Comparison of ENCODE assay signal across 9 cellular contexts in genomic region chr17:57941384-57942370, GRCh38. TPM values are rescaled to one million over a fixed set of nuclear protein-coding genes. Genes with fewer than 3 reads are reported as not detected.
DNase-seq lines count a peak whose midpoint lies in the region; ATAC-seq, FAIRE-seq and TF ChIP-seq lines count a peak whose summit lies in the region.
"Had no signal": no experiment of that assay in that cellular context is flagged by ENCODE, and none has a peak within 500 bp of the region (broad histone marks: within the 10 kb centered on the region; RNA-seq: fewer than 3 reads in every experiment).

No MANE protein-coding gene starts in this region.

- H3K36me3 ChIP-seq in adrenal gland (replicated peaks in 1 of 2) (no peaks in the 10 kb centered on the region), subcutaneous abdominal adipose tissue (ENCODE audit: control insufficient read depth in 5 of 5, insufficient read depth in 5 of 5, low read length in 5 of 5) (no peaks in the 10 kb centered on the region)

- H3K27me3 ChIP-seq in adrenal gland, result no peaks in the 10 kb centered on the region
- H3K27me3 ChIP-seq in subcutaneous abdominal adipose tissue (ENCODE audit: control insufficient read depth in 5 of 5, insufficient read depth in 4 of 5, low read length in 5 of 5), result no peaks in the 10 kb centered on the region

- peaks cover 40 to 82% of the 10 kb centered on the region in 2 donors for H3K4me1 ChIP-seq in adrenal gland (replicated peaks in 1 of 2)
- H3K4me1 ChIP-seq in subcutaneous abdominal adipose tissue (ENCODE audit: control insufficient read depth in 5 of 5, insufficient read depth in 5 of 5, low read length in 5 of 5), result peaks cover 16 to 61% (median 60%) of the 10 kb centered on the region in 5 donors

- intact Hi-C loops in adrenal gland (cut with DNase I), result no loop called here
- intact Hi-C loops in left colon (cut with DNase I, micrococcal nuclease), result no loop called here

- H3K36me3 Mint-ChIP-seq in mesothelial cell of epicardium, result no peaks in the 10 kb centered on the region

- no peak for ATAC-seq in left colon

- no peak overlapping the region for H3K9ac ChIP-seq in subcutaneous abdominal adipose tissue (ENCODE audit: low read length in 5 of 5)

- 70 to 87% (median 77%) methylated on average over 10 of the region's 10 CpGs for WGBS in adrenal gland, 4 donors

- no peak overlapping the region for H3K4me3 Mint-ChIP-seq in mesothelial cell of epicardium

- H3K4me3 ChIP-seq in adrenal gland (no peak overlapping the region), subcutaneous abdominal adipose tissue (ENCODE audit: low read depth in 1 of 5, low read length in 5 of 5) (no peak overlapping the region)

- H3K9me3 Mint-ChIP-seq in mesothelial cell of epicardium, result no peaks in the 10 kb centered on the region

- TF ChIP-seq CTCF in adrenal gland (IDR thresholded peaks at IDR 0.05) (no peak), mesothelial cell of epicardium (IDR thresholded peaks at IDR 0.05; ENCODE audit: unreplicated experiment) (no peak)

- H3K27me3 Mint-ChIP-seq in mesothelial cell of epicardium (ENCODE audit: low read depth), result no peaks in the 10 kb centered on the region

- FAIRE-seq in HTR-8/SVneo (lab: Jason Lieb, UNC), result peak; percentile 46

- DNase-seq in HTR-8/SVneo (ENCODE audit: insufficient read length, low spot score) (no peak), adrenal gland (no peak), mesothelial cell of epicardium (ENCODE audit: low spot score in 2 of 2, unreplicated experiment in 2 of 2) (no peak), COLO668 (lab: John Stamatoyannopoulos, UW; ENCODE audit: unreplicated experiment) (no peak), left colon (no peak)
- no peak for DNase-seq in activated effector memory CD4-positive, alpha-beta T cell treated with anti-CD3 and anti-CD28 coated beads, Interleukin-2, amount 50 U/mL, for 16 hours
- DNase-seq: NCI-H1092; stimulated activated naive CD4-positive, alpha-beta T cell had no signal

- no peak for TF ChIP-seq POLR2A in adrenal gland (IDR thresholded peaks at IDR 0.05)

- peak overlapping the region; percentile 59 for H3K27ac Mint-ChIP-seq in mesothelial cell of epicardium

- no peaks in the 10 kb centered on the region for H3K9me3 ChIP-seq in adrenal gland (replicated peaks in 1 of 3)
- H3K9me3 ChIP-seq in subcutaneous abdominal adipose tissue (ENCODE audit: control insufficient read depth in 5 of 5, low read length in 5 of 5), result no peaks in the 10 kb centered on the region

- H3K27ac ChIP-seq in adrenal gland (peak overlapping the region in 4 of 5 donors; percentile 10 to 96 (median 66)), subcutaneous abdominal adipose tissue (ENCODE audit: low read depth, low read length) (peak overlapping the region; percentile 37)

- H3K4me1 Mint-ChIP-seq in mesothelial cell of epicardium, result peaks cover 67% of the 10 kb centered on the region

RNA-seq across cellular contexts. Expression of gene CUEDC1, which starts 13.5 kb away (rescaled TPM):
- total RNA-seq in adrenal gland (10 to 100 TPM; 23.9 to 47.3 (median 39.1) TPM), mesothelial cell of epicardium (37.0 to 38.7 TPM (median 37.8 TPM) in 3 replicates), left colon (10 to 100 TPM; 16.5 to 29.6 TPM)
- 10 to 100 TPM; 19.9 to 45.1 (median 40.1) TPM for polyA plus RNA-seq in adrenal gland

RNA-seq across cellular contexts. Expression of gene VEZF1, which starts 46.4 kb away (rescaled TPM):
- 100 to 1,000 TPM in 1 of 8 donors, 10 to 100 TPM in 7; 56.2 to 105 (median 74.1) TPM for total RNA-seq in adrenal gland
- 10 to 100 TPM; 14.1 to 58.5 (median 23.1) TPM for polyA plus RNA-seq in adrenal gland
- total RNA-seq in mesothelial cell of epicardium, result 80.6 to 84.9 TPM (median 82.5 TPM) in 3 replicates
- total RNA-seq in left colon, result 10 to 100 TPM; 38.9 to 53.3 TPM
